In genomic region chrX:154546354-154547244, GRCh38 we compare ENCODE assay signal across 8 cellular contexts. TPM values are rescaled to one million over a fixed set of nuclear protein-coding genes. Genes with fewer than 3 reads are reported as not detected.
DNase-seq lines count a peak whose midpoint lies in the region; TF ChIP-seq lines count a peak whose summit lies in the region.

TSS of gene G6PD (minus strand) at chrX:154546846. CDS start at chrX:154546155, 691 bp downstream.

- peak; percentile 91 for DNase-seq in GM13976 (ENCODE audit: low spot score)
- DNase-seq in HFF-Myc (ENCODE audit: extremely low read depth, low read depth), result no peak
- peak; percentile 81 for DNase-seq in NB4 (ENCODE audit: low read depth)
- DNase-seq in astrocyte of the cerebellum (ENCODE audit: low read depth), result no peak
- no peak for DNase-seq in islet precursor cell

- in situ Hi-C loops in GM13976 (cut with MboI; ENCODE audit: low sequenced_read_pairs, unreplicated experiment) (loop anchor here (25.0 kb wide), 1 partner anchor 534 kb away; the partner anchor contains the start of gene IRAK1), astrocyte of the cerebellum (cut with HindIII; ENCODE audit: low sequenced_read_pairs) (no loop called here)

- peak; percentile 68 for TF ChIP-seq POLR2A in NB4 (IDR thresholded peaks at IDR 0.05; ENCODE audit: extremely low read depth, insufficient read length)

- intact Hi-C loops in T-helper 2 cell treated with Interferon-gamma antibody and Interleukin-4, amounts not matched to agents 100 ng/mL and 5 ng/mL, for 36 hours (cut with micrococcal nuclease), result loop anchor here (1.0 kb wide), 4 partner anchors 30 to 618 kb away; partner anchors contain the start of genes FAM3A, LAGE3 and SLC10A3

- H3K27ac ChIP-seq in skin epidermis, result peak within 1 kb of the TSS; percentile 67 to 94 (median 87)

- H3K4me3 ChIP-seq in HFF-Myc (replicated peaks; ENCODE audit: low read depth, low read length), result peak within 1 kb of the TSS; percentile 81
- peak within 1 kb of the TSS; percentile 98 for H3K4me3 ChIP-seq in NB4 (ENCODE audit: low read depth, low read length)
- H3K4me3 ChIP-seq in astrocyte of the cerebellum (ENCODE audit: low read depth, low read length), result peak within 1 kb of the TSS; percentile 75
- H3K4me3 ChIP-seq in iPS-11a (ENCODE audit: low read depth, low read length), result peak within 1 kb of the TSS; percentile 74
- H3K4me3 ChIP-seq in skin epidermis, result peak within 1 kb of the TSS; percentile 50 to 70 (median 59)

- TF ChIP-seq CTCF in GM13976 (IDR thresholded peaks at IDR 0.05; ENCODE audit: borderline replicate concordance, control extremely low read depth, extremely low read depth, insufficient read depth, missing control alignments) (no peak), HFF-Myc (IDR thresholded peaks at IDR 0.05; ENCODE audit: low read depth, low read length, missing control alignments) (no peak), NB4 (IDR thresholded peaks at IDR 0.05; ENCODE audit: low read depth, low read length) (no peak), astrocyte of the cerebellum (IDR thresholded peaks at IDR 0.05; ENCODE audit: low read depth, low read length, missing control alignments) (no peak)

RNA-seq across cellular contexts. Expression of gene G6PD, which starts in this region (rescaled TPM):
- total RNA-seq in T-helper 2 cell treated with Interferon-gamma antibody and Interleukin-4, amounts not matched to agents 100 ng/mL and 5 ng/mL, for 36 hours, result 67.9 and 68.2 TPM in 2 replicates

Comparison
In these comparisons a context has a peak if more than half of its experiments do, and no peak if none do; other contexts are left out.
1. DNase-seq: peak in GM13976 (single experiment) and NB4 (single experiment); none in HFF-Myc (single experiment), astrocyte of the cerebellum (single experiment) and islet precursor cell (single experiment).
2. Peak in every context shown above with its lines, with median percentiles within 50 percentile points of each other: H3K4me3 ChIP-seq.